Comparison of ENCODE assay signal across 22 cellular contexts in the genomic region with DNA sequence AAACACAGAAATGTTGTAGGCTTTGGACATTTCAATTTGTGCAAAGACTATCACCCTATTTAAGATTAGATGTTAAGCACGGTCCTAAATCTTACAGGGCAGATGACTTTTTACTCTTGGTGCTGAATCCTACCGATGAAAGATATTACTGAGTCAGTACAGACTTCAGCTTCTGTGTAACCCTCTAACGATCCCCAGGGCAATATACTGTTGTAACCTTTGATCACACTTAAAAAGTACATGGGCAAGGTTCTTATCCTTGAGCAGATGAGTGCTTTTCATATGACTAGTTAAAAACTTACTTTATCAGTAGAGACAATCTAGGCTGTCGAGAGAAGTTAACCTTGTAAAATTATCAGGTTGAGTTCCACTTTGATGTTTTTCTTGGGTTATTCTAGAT. TPM values are rescaled to one million over a fixed set of nuclear protein-coding genes. Genes with fewer than 3 reads are reported as not detected.
"Had no signal": no experiment of that assay in that cellular context is flagged by ENCODE, and none has a peak within 500 bp of the region (broad histone marks: within the 10 kb centered on the region; RNA-seq: fewer than 3 reads in every experiment).

No MANE protein-coding gene starts in this region.

- H3K4me1 ChIP-seq: foreskin keratinocyte, upper lobe of right lung had no signal

- H3K9me3 ChIP-seq: esophagus muscularis mucosa, neutrophil, upper lobe of right lung had no signal

- H3K27me3 ChIP-seq: esophagus muscularis mucosa, foreskin keratinocyte, neutrophil, upper lobe of right lung had no signal

- ATAC-seq: foreskin keratinocyte, T-cell, upper lobe of right lung had no signal

- DNase-seq: activated CD4-positive, CD25-positive, alpha-beta regulatory T cell treated with anti-CD3 and anti-CD28 coated beads, Interleukin-2, amount 50 U/mL, for 72 hours; activated naive CD8-positive, alpha-beta T cell treated with anti-CD3 and anti-CD28 coated beads, Interleukin-2, amount 10 ng/mL, durations not matched to agents 7 days and 5 days; aorta; foreskin keratinocyte; glutamatergic neuron; immature natural killer cell; left cardiac atrium; mammary epithelial cell; natural killer cell; posterior cingulate gyrus; retina; stimulated activated CD4-positive, alpha-beta T cell treated with anti-CD3 and anti-CD28 coated beads, Interleukin-4, amount 100 ng/mL, for 4 hours; stimulated activated CD8-positive, alpha-beta memory T cell treated with anti-CD3 and anti-CD28 coated beads, Interleukin-4, amount 100 ng/mL, for 48 hours; stimulated activated naive CD4-positive, alpha-beta T cell treated with Interleukin-2 at 50 U/mL for 16 hours; T-cell; T-helper 9 cell; upper lobe of right lung had no signal

- H3K27ac ChIP-seq: esophagus muscularis mucosa, foreskin keratinocyte, neutrophil, SK-N-MC, upper lobe of right lung had no signal

- H3K4me3 ChIP-seq: esophagus muscularis mucosa, SK-N-MC, upper lobe of right lung had no signal

- H3K36me3 ChIP-seq: esophagus muscularis mucosa, neutrophil, upper lobe of right lung had no signal

RNA-seq across cellular contexts. Expression of gene PDE3A, which starts 22.5 kb away (rescaled TPM):
- total RNA-seq: activated CD8-positive, alpha-beta memory T cell treated with anti-CD3 and anti-CD28 coated beads for 36 hours; activated naive CD8-positive, alpha-beta T cell treated with anti-CD3 and anti-CD28 coated beads, Interleukin-2, amount 10 ng/mL, durations not matched to agents 7 days and 5 days; activated T-helper 1 cell treated with anti-CD3 and anti-CD28 coated beads, Interleukin-12 subunit alpha, Interleukin-12 subunit beta, Interleukin-2, Interleukin-4 antibody, amounts not matched to agents 30 ng/mL and 10 ng/mL and 1 ng/mL, durations not matched to agents 14 hours and 24 hours and 36 hours; foreskin keratinocyte had no signal
- polyA plus RNA-seq: foreskin keratinocyte, mammary epithelial cell had no signal
